19 cellular contexts compared by ENCODE assay signal in genomic region chr6:116381000-116381399, GRCh38.
"Had no signal": no experiment of that assay in that cellular context is flagged by ENCODE, and none has a peak within 500 bp of the region (broad histone marks: within the 10 kb centered on the region; RNA-seq: fewer than 3 reads in every experiment).

No MANE protein-coding gene starts in this region.

- ATAC-seq: sciatic nerve; stimulated activated naive B cell treated with anti-CD40 and anti-IgM and Interleukin-4, amounts not matched to agents 10 μg/mL and 1 μg/mL and 100 μg/mL, for 72 hours had no signal

- H3K27ac Mint-ChIP-seq: activated CD4-positive, alpha-beta memory T cell treated with anti-CD3 and anti-CD28 coated beads, Interleukin-2, amount 10 ng/mL, durations not matched to agents 7 days and 5 days; activated naive CD8-positive, alpha-beta T cell; immature natural killer cell; stimulated activated naive B cell treated with anti-CD40 and anti-IgM and Interleukin-4, amounts not matched to agents 10 μg/mL and 1 μg/mL and 100 μg/mL, for 72 hours had no signal

- H3K27me3 ChIP-seq: spleen, upper lobe of left lung had no signal

- H3K36me3 ChIP-seq: spleen, upper lobe of left lung had no signal

- H3K27me3 Mint-ChIP-seq: stimulated activated naive B cell treated with anti-CD40 and anti-IgM and Interleukin-4, amounts not matched to agents 10 μg/mL and 1 μg/mL and 100 μg/mL, for 72 hours had no signal

- H3K27ac ChIP-seq: spleen, upper lobe of left lung, VCaP had no signal

- H3K4me1 Mint-ChIP-seq: activated CD4-positive, alpha-beta memory T cell treated with anti-CD3 and anti-CD28 coated beads, Interleukin-2, amount 10 ng/mL, durations not matched to agents 7 days and 5 days; immature natural killer cell had no signal

- DNase-seq: activated CD4-positive, alpha-beta memory T cell treated with anti-CD3 and anti-CD28 coated beads, Interleukin-2, amount 10 ng/mL, durations not matched to agents 7 days and 5 days; activated gamma-delta T cell; activated T-cell treated with anti-CD3 and anti-CD28 coated beads, Interleukin-2, amount 50 U/mL, for 48 hours; cortex of kidney; effector CD8-positive, alpha-beta T cell; immature natural killer cell; left cardiac atrium; occipital lobe; spleen; stimulated activated CD4-positive, alpha-beta T cell treated with anti-CD3 and anti-CD28 coated beads, Interleukin-1b, Interleukin-23, amount 100 ng/mL, for 48 hours; stimulated activated naive B cell treated with anti-CD40 and anti-IgM and Interleukin-4, amounts not matched to agents 10 μg/mL and 1 μg/mL and 100 μg/mL, for 72 hours; substantia nigra; SW 1271; T-helper 9 cell; upper lobe of left lung had no signal

- H3K4me3 ChIP-seq: spleen, upper lobe of left lung had no signal

- H3K9me3 ChIP-seq: spleen, upper lobe of left lung had no signal

- H3K4me3 Mint-ChIP-seq: activated CD4-positive, alpha-beta memory T cell treated with anti-CD3 and anti-CD28 coated beads, Interleukin-2, amount 10 ng/mL, durations not matched to agents 7 days and 5 days; activated naive CD8-positive, alpha-beta T cell; immature natural killer cell; nephron; stimulated activated naive B cell treated with anti-CD40 and anti-IgM and Interleukin-4, amounts not matched to agents 10 μg/mL and 1 μg/mL and 100 μg/mL, for 72 hours had no signal

- H3K9me3 Mint-ChIP-seq: activated CD4-positive, alpha-beta memory T cell treated with anti-CD3 and anti-CD28 coated beads, Interleukin-2, amount 10 ng/mL, durations not matched to agents 7 days and 5 days; immature natural killer cell; nephron; stimulated activated naive B cell treated with anti-CD40 and anti-IgM and Interleukin-4, amounts not matched to agents 10 μg/mL and 1 μg/mL and 100 μg/mL, for 72 hours had no signal

- H3K36me3 Mint-ChIP-seq: activated naive CD8-positive, alpha-beta T cell had no signal
